In genomic region chr6:37632291-37632690, GRCh38 we compare ENCODE assay signal across 21 cellular contexts.
DNase-seq lines count a peak whose midpoint lies in the region; ATAC-seq and TF ChIP-seq lines count a peak whose summit lies in the region.
"Had no signal": no experiment of that assay in that cellular context is flagged by ENCODE, and none has a peak within 500 bp of the region (broad histone marks: within the 10 kb centered on the region; RNA-seq: fewer than 3 reads in every experiment).

No MANE protein-coding gene starts in this region.

- CTCF ChIA-PET in Calu3 (lab: Charles Lee) (no interaction called here), PC-9 (lab: Charles Lee) (interaction anchor here (0.5 to 1.0 kb wide), 2 partner anchors 94 to 98 kb away, joined by 4 to 12 read pairs; no protein-coding TSS in a partner anchor)

- no peak for ATAC-seq in memory B cell (ENCODE audit: low read depth)
- ATAC-seq: CD8-positive, alpha-beta T cell had no signal

- TF ChIP-seq CTCF in Calu3 (IDR thresholded peaks at IDR 0.05; ENCODE audit: unreplicated experiment) (no peak), PC-9 (conservative IDR thresholded peaks at IDR 0.05) (no peak), osteoblast (IDR thresholded peaks at IDR 0.05; ENCODE audit: extremely low read depth, low read depth, low read length) (no peak), breast epithelium (IDR thresholded peaks at IDR 0.05) (no peak), HFFc6 (IDR thresholded peaks at IDR 0.05) (no peak)

- H3K9me3 Mint-ChIP-seq in Calu3 (ENCODE audit: low read depth, unreplicated experiment) (no peaks in the 10 kb centered on the region), memory B cell (no peaks in the 10 kb centered on the region), HFFc6 (no peaks in the 10 kb centered on the region; the same call in 1 of the 2 replicates)
- H3K9me3 Mint-ChIP-seq: CD4-positive, CD25-positive, alpha-beta regulatory T cell; CD8-positive, alpha-beta T cell had no signal

- H2AFZ ChIP-seq in PC-9 (no peak overlapping the region), osteoblast (ENCODE audit: low read length) (no peak overlapping the region)
- H2AFZ ChIP-seq: GM23248 had no signal

- no peaks in the 10 kb centered on the region for H3K9me2 ChIP-seq in PC-9 (ENCODE audit: insufficient read depth)

- peaks cover 39% of the 10 kb centered on the region for H3F3A ChIP-seq in PC-9 (ENCODE audit: insufficient read depth, low read depth)

- TF ChIP-seq POLR2A in breast epithelium (IDR thresholded peaks at IDR 0.05): no peak

- H3K79me2 ChIP-seq in PC-9 (ENCODE audit: low read depth): no peaks in the 10 kb centered on the region
- no peaks in the 10 kb centered on the region for H3K79me2 ChIP-seq in osteoblast (ENCODE audit: insufficient read depth, low read length)

- peaks cover 40% of the 10 kb centered on the region for H3K4me1 Mint-ChIP-seq in Calu3 (ENCODE audit: low read depth, unreplicated experiment)
- peaks cover 17% of the 10 kb centered on the region for H3K4me1 Mint-ChIP-seq in memory B cell
- H3K4me1 Mint-ChIP-seq in HFFc6 (ENCODE audit: low read depth): peaks cover 40% of the 10 kb centered on the region

- BruUV-seq in Calu3 (replicated peaks; lab: Mats Ljungman, UMichigan) (no TSS peak), PC-9 (replicated peaks; lab: Mats Ljungman, UMichigan) (no TSS peak)

- H3K4me3 ChIP-seq in PC-9 (no peak overlapping the region), osteoblast (ENCODE audit: insufficient read depth, low read length) (no peak overlapping the region), breast epithelium (no peak overlapping the region)
- H3K4me3 ChIP-seq: BLaER1, GM12878, GM23248 had no signal

- no peaks in the 10 kb centered on the region for H3K27me3 Mint-ChIP-seq in Calu3 (ENCODE audit: unreplicated experiment)
- H3K27me3 Mint-ChIP-seq in memory B cell: no peaks in the 10 kb centered on the region
- peaks cover 4% of the 10 kb centered on the region; the same call in 1 of the 2 replicates for H3K27me3 Mint-ChIP-seq in HFFc6 (ENCODE audit: insufficient read depth)
- H3K27me3 Mint-ChIP-seq: CD4-positive, CD25-positive, alpha-beta regulatory T cell had no signal

- H3K36me3 Mint-ChIP-seq in Calu3 (ENCODE audit: insufficient read depth, unreplicated experiment) (peaks cover 8% of the 10 kb centered on the region), memory B cell (no peaks in the 10 kb centered on the region), HFFc6 (ENCODE audit: low read depth) (no peaks in the 10 kb centered on the region; the same call in 1 of the 2 replicates)
- H3K36me3 Mint-ChIP-seq: CD4-positive, CD25-positive, alpha-beta regulatory T cell; CD8-positive, alpha-beta T cell had no signal

- POLR2A ChIA-PET in PC-9 (lab: Charles Lee; ENCODE audit: unreplicated experiment): no interaction called here

- H3K4me3 Mint-ChIP-seq in Calu3 (ENCODE audit: low read depth, unreplicated experiment) (no peak overlapping the region), memory B cell (no peak overlapping the region), HFFc6 (no peak overlapping the region)
- H3K4me3 Mint-ChIP-seq: CD8-positive, alpha-beta T cell had no signal

- DNase-seq in Calu3: no peak
- no peak for DNase-seq in PC-9
- no peak for DNase-seq in memory B cell (ENCODE audit: low spot score in 2 of 2)
- peak; percentile 22 for DNase-seq in osteoblast (ENCODE audit: insufficient read length, low spot score, missing footprints)
- DNase-seq in NCI-H446 treated with DMSO at 0.1 percent for 48 hours (lab: John Stamatoyannopoulos, UW): no peak
- no peak for DNase-seq in breast epithelium (ENCODE audit: low spot score in 2 of 2)
- no peak for DNase-seq in HPDE6-E6E7 (ENCODE audit: extremely low spot score)
- no peak for DNase-seq in HFFc6
- DNase-seq: Caco-2; CD4-positive, CD25-positive, alpha-beta regulatory T cell; CD8-positive, alpha-beta T cell; DMS 273 treated with DMSO at 0.1 percent for 48 hours; DMS79; EL; GDM1; GM23248; H7; HCEC 1CT had no signal

- H3K4me2 ChIP-seq in PC-9 (no peak overlapping the region), osteoblast (ENCODE audit: insufficient read depth, low read length) (no peak overlapping the region)
- H3K4me2 ChIP-seq: BLaER1 had no signal

- intact Hi-C loops in Calu3 (cut with micrococcal nuclease; ENCODE audit: unreplicated experiment) (no loop called here), PC-9 (cut with micrococcal nuclease; ENCODE audit: unreplicated experiment) (loop anchor here (5.0 kb wide), 1 partner anchor 95 kb away; no protein-coding TSS in a partner anchor), breast epithelium (cut with DNase I; ENCODE audit: low total_unique reads) (no loop called here)

- H3K27me3 ChIP-seq in PC-9 (ENCODE audit: insufficient read depth, low read depth) (no peaks in the 10 kb centered on the region), osteoblast (ENCODE audit: insufficient read depth, low read length) (no peaks in the 10 kb centered on the region), breast epithelium (no peaks in the 10 kb centered on the region)
- H3K27me3 ChIP-seq: BLaER1 had no signal

- peaks cover 52% of the 10 kb centered on the region for H3K4me1 ChIP-seq in PC-9 (replicated peaks; ENCODE audit: insufficient read depth)
- H3K4me1 ChIP-seq in osteoblast (ENCODE audit: insufficient read depth, low read length): peaks cover 31% of the 10 kb centered on the region
- H3K4me1 ChIP-seq in breast epithelium: no peaks in the 10 kb centered on the region
- H3K4me1 ChIP-seq: Caco-2 had no signal

- H3K27ac Mint-ChIP-seq in Calu3 (ENCODE audit: unreplicated experiment) (peak overlapping the region; percentile 3), memory B cell (peak overlapping the region; percentile 92), HFFc6 (no peak overlapping the region)
- H3K27ac Mint-ChIP-seq: CD4-positive, CD25-positive, alpha-beta regulatory T cell; CD8-positive, alpha-beta T cell had no signal

- H3K27ac ChIP-seq in PC-9 (peak overlapping the region; percentile 91; the same call in 1 of the 2 replicates), osteoblast (ENCODE audit: low read depth, low read length) (no peak overlapping the region), breast epithelium (no peak overlapping the region)
- H3K27ac ChIP-seq: BLaER1, C4-2B, GM23248 had no signal

- H3K36me3 ChIP-seq in PC-9 (ENCODE audit: low read depth) (no peaks in the 10 kb centered on the region), osteoblast (ENCODE audit: insufficient read depth, low read length) (no peaks in the 10 kb centered on the region), breast epithelium (no peaks in the 10 kb centered on the region)
- H3K36me3 ChIP-seq: BLaER1 had no signal

- H3K9me3 ChIP-seq in PC-9 (ENCODE audit: insufficient read depth, low read depth): no peaks in the 10 kb centered on the region
- no peaks in the 10 kb centered on the region for H3K9me3 ChIP-seq in osteoblast (ENCODE audit: low read depth, low read length)
- no peaks in the 10 kb centered on the region for H3K9me3 ChIP-seq in breast epithelium
- H3K9me3 ChIP-seq: BLaER1, Caco-2 had no signal

- H4K20me1 ChIP-seq in PC-9 (ENCODE audit: insufficient read depth) (no peaks in the 10 kb centered on the region), osteoblast (ENCODE audit: insufficient read depth, low read length) (no peaks in the 10 kb centered on the region)
- H4K20me1 ChIP-seq: BLaER1 had no signal
